In the genomic region with DNA sequence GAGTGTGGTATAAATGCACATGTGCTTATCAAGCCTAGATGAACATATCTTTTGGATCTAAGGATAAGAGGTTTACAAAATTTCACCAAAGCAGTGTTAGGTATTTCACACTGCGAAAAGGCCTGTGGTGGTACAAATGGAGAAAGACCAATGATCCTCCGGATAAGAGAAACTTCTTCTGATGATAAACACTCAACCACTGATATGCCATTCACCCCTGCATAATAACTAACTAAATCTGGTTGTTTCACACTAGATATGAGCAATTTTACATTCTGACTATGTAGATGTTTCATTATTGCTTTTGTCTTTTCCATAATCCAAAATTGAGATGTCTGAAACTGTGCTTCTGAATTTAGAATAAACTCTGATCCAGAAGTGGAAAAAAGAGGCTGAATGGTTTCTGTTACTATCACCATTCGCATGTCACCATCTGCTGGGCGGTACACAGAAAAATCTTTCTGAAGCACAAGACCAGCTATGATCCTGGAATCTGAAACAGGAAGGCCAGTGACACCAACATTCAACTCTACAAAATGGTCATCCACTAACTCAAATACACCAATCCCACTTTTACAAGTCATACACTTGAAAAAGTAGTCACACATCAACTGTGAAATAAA, we compare ENCODE assay signal across 8 cellular contexts. TPM values are rescaled to one million over a fixed set of nuclear protein-coding genes. Genes with fewer than 3 reads are reported as not detected.
DNase-seq lines count a peak whose midpoint lies in the region; ATAC-seq, FAIRE-seq and TF ChIP-seq lines count a peak whose summit lies in the region.

No MANE protein-coding gene starts in this region.

- H3K4me1 Mint-ChIP-seq in activated CD8-positive, alpha-beta memory T cell treated with anti-CD3 and anti-CD28 coated beads, Interleukin-2, amount 10 ng/mL, durations not matched to agents 7 days and 5 days: peaks cover 21% of the 10 kb centered on the region
- peaks cover 28% of the 10 kb centered on the region for H3K4me1 Mint-ChIP-seq in astrocyte (ENCODE audit: low read depth, unreplicated experiment)
- H3K4me1 Mint-ChIP-seq in stimulated activated naive B cell treated with anti-CD40 and anti-IgM and Interleukin-4, amounts not matched to agents 10 μg/mL and 1 μg/mL and 100 μg/mL, for 72 hours: peaks cover 6 to 22% of the 10 kb centered on the region in 2 donors

- no peaks in the 10 kb centered on the region for H4K20me1 ChIP-seq in astrocyte (ENCODE audit: insufficient read depth, low read length)

- CTCF ChIA-PET in activated CD8-positive, alpha-beta memory T cell treated with anti-CD3 and anti-CD28 coated beads, Interleukin-2, amount 10 ng/mL, durations not matched to agents 7 days and 5 days (lab: Charles Lee): interaction anchor here (1.0 to 2.5 kb wide), 6 partner anchors 76 to 298 kb away, joined by 3 to 15 read pairs (median 8); no protein-coding TSS in a partner anchor

- H3K9me3 ChIP-seq in astrocyte (ENCODE audit: insufficient read depth, low read depth, low read length) (no peaks in the 10 kb centered on the region), iPS-18a (ENCODE audit: control insufficient read depth, low read depth, low read length) (no peaks in the 10 kb centered on the region)

- no peaks in the 10 kb centered on the region for H3K36me3 Mint-ChIP-seq in activated CD8-positive, alpha-beta memory T cell treated with anti-CD3 and anti-CD28 coated beads, Interleukin-2, amount 10 ng/mL, durations not matched to agents 7 days and 5 days
- H3K36me3 Mint-ChIP-seq in astrocyte (ENCODE audit: low read depth, unreplicated experiment): peaks cover 3% of the 10 kb centered on the region
- peaks cover 5 to 6% of the 10 kb centered on the region in 2 donors for H3K36me3 Mint-ChIP-seq in stimulated activated naive B cell treated with anti-CD40 and anti-IgM and Interleukin-4, amounts not matched to agents 10 μg/mL and 1 μg/mL and 100 μg/mL, for 72 hours

- peak; percentile 89 for FAIRE-seq in astrocyte (lab: Jason Lieb, UNC)

- peaks cover 20% of the 10 kb centered on the region for H3K4me1 ChIP-seq in astrocyte (ENCODE audit: insufficient read depth, low read length)
- no peaks in the 10 kb centered on the region for H3K4me1 ChIP-seq in iPS-18a (ENCODE audit: control insufficient read depth, low read depth, low read length)

- H3K36me3 ChIP-seq in astrocyte (ENCODE audit: insufficient read depth, low read length) (no peaks in the 10 kb centered on the region), iPS-18a (ENCODE audit: control insufficient read depth, low read depth, low read length) (no peaks in the 10 kb centered on the region)

- peak overlapping the region; percentile 87 for H3K4me2 ChIP-seq in astrocyte (ENCODE audit: low read length)

- peak; percentile 56 for TF ChIP-seq CTCF in astrocyte (IDR thresholded peaks at IDR 0.05; ENCODE audit: insufficient read depth, low read depth, low read length)

- peak overlapping the region; percentile 77 for H3K27ac ChIP-seq in astrocyte (ENCODE audit: low read depth, low read length)
- H3K27ac ChIP-seq in iPS-18a (ENCODE audit: low read length): no peak overlapping the region

- H3K27me3 ChIP-seq in astrocyte (ENCODE audit: insufficient read depth, low read length) (no peaks in the 10 kb centered on the region), iPS-18a (ENCODE audit: control insufficient read depth, insufficient read depth, low read length) (no peaks in the 10 kb centered on the region)

- peak overlapping the region; percentile 94 for H3K4me3 Mint-ChIP-seq in activated CD8-positive, alpha-beta memory T cell treated with anti-CD3 and anti-CD28 coated beads, Interleukin-2, amount 10 ng/mL, durations not matched to agents 7 days and 5 days
- peak overlapping the region; percentile 93 for H3K4me3 Mint-ChIP-seq in astrocyte (ENCODE audit: unreplicated experiment)
- H3K4me3 Mint-ChIP-seq in stimulated activated naive B cell treated with anti-CD40 and anti-IgM and Interleukin-4, amounts not matched to agents 10 μg/mL and 1 μg/mL and 100 μg/mL, for 72 hours: peak overlapping the region; percentile 90 to 92

- DNase-seq in activated CD8-positive, alpha-beta memory T cell treated with anti-CD3 and anti-CD28 coated beads, Interleukin-2, amount 10 ng/mL, durations not matched to agents 7 days and 5 days: no peak
- DNase-seq in activated CD8-positive, alpha-beta memory T cell treated with anti-CD3 and anti-CD28 coated beads for 24 hours: no peak
- DNase-seq in NOMO-1 treated with DMSO at 0.1 percent for 48 hours (lab: John Stamatoyannopoulos, UW; ENCODE audit: unreplicated experiment) (peak; percentile 62), astrocyte (ENCODE audit: low read depth) (peak; percentile 59)
- DNase-seq in stimulated activated naive B cell treated with anti-CD40 and anti-IgM and Interleukin-4, amounts not matched to agents 10 μg/mL and 1 μg/mL and 100 μg/mL, for 72 hours: no peak
- DNase-seq in activated effector memory CD4-positive, alpha-beta T cell treated with Interleukin-2 at 50 U/mL for 16 hours: no peak

- H3K27ac Mint-ChIP-seq in activated CD8-positive, alpha-beta memory T cell treated with anti-CD3 and anti-CD28 coated beads, Interleukin-2, amount 10 ng/mL, durations not matched to agents 7 days and 5 days: no peak overlapping the region
- H3K27ac Mint-ChIP-seq in astrocyte (ENCODE audit: unreplicated experiment): peak overlapping the region; percentile 85
- H3K27ac Mint-ChIP-seq in stimulated activated naive B cell treated with anti-CD40 and anti-IgM and Interleukin-4, amounts not matched to agents 10 μg/mL and 1 μg/mL and 100 μg/mL, for 72 hours: peak overlapping the region; percentile 96

- H3K79me2 ChIP-seq in astrocyte (ENCODE audit: insufficient read depth, low read length): peaks cover 24% of the 10 kb centered on the region

- H2AFZ ChIP-seq in astrocyte (ENCODE audit: low read depth, low read length): no peak overlapping the region

- H3K9ac ChIP-seq in astrocyte (ENCODE audit: low read length): peak overlapping the region; percentile 84
- H3K9ac ChIP-seq in iPS-18a (ENCODE audit: low read length): no peak overlapping the region

- H3K9me3 Mint-ChIP-seq in activated CD8-positive, alpha-beta memory T cell treated with anti-CD3 and anti-CD28 coated beads, Interleukin-2, amount 10 ng/mL, durations not matched to agents 7 days and 5 days (ENCODE audit: low read depth): no peaks in the 10 kb centered on the region
- no peaks in the 10 kb centered on the region for H3K9me3 Mint-ChIP-seq in astrocyte (ENCODE audit: unreplicated experiment)
- H3K9me3 Mint-ChIP-seq in stimulated activated naive B cell treated with anti-CD40 and anti-IgM and Interleukin-4, amounts not matched to agents 10 μg/mL and 1 μg/mL and 100 μg/mL, for 72 hours: no peaks in the 10 kb centered on the region

- H3K4me3 ChIP-seq in astrocyte (ENCODE audit: insufficient read depth, low read depth, low read length) (peak overlapping the region; percentile 88), iPS-18a (ENCODE audit: low read length) (peak overlapping the region; percentile 84)

- H3K27me3 Mint-ChIP-seq in activated CD8-positive, alpha-beta memory T cell treated with anti-CD3 and anti-CD28 coated beads, Interleukin-2, amount 10 ng/mL, durations not matched to agents 7 days and 5 days: no peaks in the 10 kb centered on the region
- no peaks in the 10 kb centered on the region for H3K27me3 Mint-ChIP-seq in astrocyte (ENCODE audit: low read depth, unreplicated experiment)
- H3K27me3 Mint-ChIP-seq in stimulated activated naive B cell treated with anti-CD40 and anti-IgM and Interleukin-4, amounts not matched to agents 10 μg/mL and 1 μg/mL and 100 μg/mL, for 72 hours: no peaks in the 10 kb centered on the region

- no peak for ATAC-seq in activated CD8-positive, alpha-beta memory T cell treated with anti-CD3 and anti-CD28 coated beads, Interleukin-2, amount 10 ng/mL, durations not matched to agents 7 days and 5 days
- peak; percentile 18 for ATAC-seq in HG02678 (IDR thresholded peaks at IDR 0.05; ENCODE audit: unreplicated experiment)
- ATAC-seq in stimulated activated naive B cell treated with anti-CD40 and anti-IgM and Interleukin-4, amounts not matched to agents 10 μg/mL and 1 μg/mL and 100 μg/mL, for 72 hours (replicated peaks): no peak

RNA-seq across cellular contexts. Expression of a gene that starts 1.3 kb away (rescaled TPM):
- 1 to 10 TPM; 4.3 to 4.6 TPM for total RNA-seq in activated CD8-positive, alpha-beta memory T cell treated with anti-CD3 and anti-CD28 coated beads, Interleukin-2, amount 10 ng/mL, durations not matched to agents 7 days and 5 days
- 9.8 and 9.9 TPM in 2 replicates for total RNA-seq in astrocyte

Comparison
In these comparisons a context has a peak if more than half of its experiments do, and no peak if none do; other contexts are left out.
1. DNase-seq: peak in NOMO-1 treated with DMSO at 0.1 percent for 48 hours (single experiment) and astrocyte (single experiment); none in activated CD8-positive, alpha-beta memory T cell treated with anti-CD3 and anti-CD28 coated beads, Interleukin-2, amount 10 ng/mL, durations not matched to agents 7 days and 5 days (single experiment), activated CD8-positive, alpha-beta memory T cell treated with anti-CD3 and anti-CD28 coated beads for 24 hours (single experiment), stimulated activated naive B cell treated with anti-CD40 and anti-IgM and Interleukin-4, amounts not matched to agents 10 μg/mL and 1 μg/mL and 100 μg/mL, for 72 hours (single experiment) and activated effector memory CD4-positive, alpha-beta T cell treated with Interleukin-2 at 50 U/mL for 16 hours (single experiment).
2. Peak in every context shown above with its lines, with median percentiles within 50 percentile points of each other: H3K4me3 Mint-ChIP-seq.